ENCODE assay signal across 8 cellular contexts in genomic region chr7:135977742-135978066, GRCh38. TPM values are rescaled to one million over a fixed set of nuclear protein-coding genes. Genes with fewer than 3 reads are reported as not detected.
A peak's percentile ranks its signal among the peaks of the same experiment; 100 is the strongest.
DNase-seq lines count a peak whose midpoint lies in the region; ATAC-seq lines count a peak whose summit lies in the region.

No MANE protein-coding gene starts in this region.

- peaks cover 8% of the 10 kb centered on the region for H3K4me1 ChIP-seq in iPS-18a (ENCODE audit: control insufficient read depth, low read depth, low read length)

- intact Hi-C loops in activated T-helper 2 cell treated with anti-CD3 and anti-CD28 coated beads, Interferon-gamma antibody, Interleukin-2, Interleukin-4, amounts not matched to agents 10 μg/mL and 5 μg/mL and 100 μg/mL, durations not matched to agents 14 hours and 24 hours and 36 hours (cut with micrococcal nuclease) = loop anchor here (1.0 to 10.0 kb wide), 5 partner anchors 45 to 1523 kb away; partner anchors contain the start of genes AKR1B1, STMP1 and WDR91

- peak overlapping the region; percentile 94 for H3K4me3 ChIP-seq in iPS-18a (ENCODE audit: low read length)

- no peaks in the 10 kb centered on the region for H3K27me3 Mint-ChIP-seq in activated T-helper 2 cell treated with anti-CD3 and anti-CD28 coated beads, Interferon-gamma antibody, Interleukin-2, Interleukin-4, amounts not matched to agents 10 μg/mL and 5 μg/mL and 100 μg/mL, durations not matched to agents 14 hours and 24 hours and 36 hours (ENCODE audit: low read depth)
- H3K27me3 Mint-ChIP-seq in stimulated activated naive CD8-positive, alpha-beta T cell treated with anti-CD3 and anti-CD28 coated beads, Interleukin-15, amount 100 ng/mL, for 72 hours = no peaks in the 10 kb centered on the region

- H3K27ac Mint-ChIP-seq in activated T-helper 2 cell treated with anti-CD3 and anti-CD28 coated beads, Interferon-gamma antibody, Interleukin-2, Interleukin-4, amounts not matched to agents 10 μg/mL and 5 μg/mL and 100 μg/mL, durations not matched to agents 14 hours and 24 hours and 36 hours = peak overlapping the region; percentile 76
- H3K27ac Mint-ChIP-seq in stimulated activated naive CD8-positive, alpha-beta T cell treated with anti-CD3 and anti-CD28 coated beads, Interleukin-15, amount 100 ng/mL, for 72 hours = no peak overlapping the region

- no peak overlapping the region for H3K27ac ChIP-seq in iPS-18a (ENCODE audit: low read length)

- H3K9me3 Mint-ChIP-seq in activated T-helper 2 cell treated with anti-CD3 and anti-CD28 coated beads, Interferon-gamma antibody, Interleukin-2, Interleukin-4, amounts not matched to agents 10 μg/mL and 5 μg/mL and 100 μg/mL, durations not matched to agents 14 hours and 24 hours and 36 hours = no peaks in the 10 kb centered on the region
- H3K9me3 Mint-ChIP-seq in stimulated activated naive CD8-positive, alpha-beta T cell treated with anti-CD3 and anti-CD28 coated beads, Interleukin-15, amount 100 ng/mL, for 72 hours = peaks cover 0 to 4% of the 10 kb centered on the region in 2 donors

- peaks cover 16% of the 10 kb centered on the region for H3K36me3 Mint-ChIP-seq in activated T-helper 2 cell treated with anti-CD3 and anti-CD28 coated beads, Interferon-gamma antibody, Interleukin-2, Interleukin-4, amounts not matched to agents 10 μg/mL and 5 μg/mL and 100 μg/mL, durations not matched to agents 14 hours and 24 hours and 36 hours (ENCODE audit: low read depth)

- no peak for ATAC-seq in stimulated activated naive CD8-positive, alpha-beta T cell treated with anti-CD3 and anti-CD28 coated beads, Interleukin-15, amount 100 ng/mL, for 72 hours
- ATAC-seq in HG02610 (IDR thresholded peaks at IDR 0.05; ENCODE audit: unreplicated experiment) = no peak

- H3K4me1 Mint-ChIP-seq in activated T-helper 2 cell treated with anti-CD3 and anti-CD28 coated beads, Interferon-gamma antibody, Interleukin-2, Interleukin-4, amounts not matched to agents 10 μg/mL and 5 μg/mL and 100 μg/mL, durations not matched to agents 14 hours and 24 hours and 36 hours (ENCODE audit: low read depth) = peaks cover 62% of the 10 kb centered on the region
- peaks cover 67% of the 10 kb centered on the region for H3K4me1 Mint-ChIP-seq in stimulated activated naive CD8-positive, alpha-beta T cell treated with anti-CD3 and anti-CD28 coated beads, Interleukin-15, amount 100 ng/mL, for 72 hours

- H3K9ac ChIP-seq in iPS-18a (ENCODE audit: low read length) = no peak overlapping the region

- H3K9me3 ChIP-seq in iPS-18a (ENCODE audit: control insufficient read depth, low read depth, low read length) = no peaks in the 10 kb centered on the region

- DNase-seq in NCI-H2171 treated with DMSO at 0.1 percent for 48 hours (lab: John Stamatoyannopoulos, UW) (peak; percentile 19), NCI-H2171 (lab: John Stamatoyannopoulos, UW) (no peak), SW 1271 (lab: John Stamatoyannopoulos, UW) (no peak), NCI-H1417 treated with DMSO at 0.1 percent for 48 hours (lab: John Stamatoyannopoulos, UW) (no peak)
- no peak for DNase-seq in activated T-helper 2 cell treated with anti-CD3 and anti-CD28 coated beads, Interferon-gamma antibody, Interleukin-2, Interleukin-4, amounts not matched to agents 10 μg/mL and 5 μg/mL and 100 μg/mL, durations not matched to agents 14 hours and 24 hours and 36 hours (ENCODE audit: low spot score)
- DNase-seq in stimulated activated naive CD8-positive, alpha-beta T cell treated with anti-CD3 and anti-CD28 coated beads, Interleukin-15, amount 100 ng/mL, for 72 hours = no peak

- H3K27me3 ChIP-seq in iPS-18a (ENCODE audit: control insufficient read depth, insufficient read depth, low read length) = no peaks in the 10 kb centered on the region

- peak overlapping the region; percentile 88 for H3K4me3 Mint-ChIP-seq in activated T-helper 2 cell treated with anti-CD3 and anti-CD28 coated beads, Interferon-gamma antibody, Interleukin-2, Interleukin-4, amounts not matched to agents 10 μg/mL and 5 μg/mL and 100 μg/mL, durations not matched to agents 14 hours and 24 hours and 36 hours (ENCODE audit: low read depth)
- H3K4me3 Mint-ChIP-seq in stimulated activated naive CD8-positive, alpha-beta T cell treated with anti-CD3 and anti-CD28 coated beads, Interleukin-15, amount 100 ng/mL, for 72 hours = peak overlapping the region; percentile 98 to 99

- H3K36me3 ChIP-seq in iPS-18a (ENCODE audit: control insufficient read depth, low read depth, low read length) = no peaks in the 10 kb centered on the region

RNA-seq across cellular contexts. Expression of gene MTPN, which starts 0.5 kb away (rescaled TPM):
- total RNA-seq in activated T-helper 2 cell treated with anti-CD3 and anti-CD28 coated beads, Interferon-gamma antibody, Interleukin-2, Interleukin-4, amounts not matched to agents 10 μg/mL and 5 μg/mL and 100 μg/mL, durations not matched to agents 14 hours and 24 hours and 36 hours = 113 and 118 TPM in 2 replicates
